In genomic region chr22:27436591-27436990, GRCh38 we compare ENCODE assay signal across 30 cellular contexts.
A peak's percentile ranks its signal among the peaks of the same experiment; 100 is the strongest.
DNase-seq lines count a peak whose midpoint lies in the region; ATAC-seq, FAIRE-seq and TF ChIP-seq lines count a peak whose summit lies in the region.
"Had no signal": no experiment of that assay in that cellular context is flagged by ENCODE, and none has a peak within 500 bp of the region (broad histone marks: within the 10 kb centered on the region; RNA-seq: fewer than 3 reads in every experiment).

No MANE protein-coding gene starts in this region.

- TF ChIP-seq EP300 in HepG2 (IDR thresholded peaks at IDR 0.05; ENCODE audit: low read depth in 2 of 2, low read length in 2 of 2), result no peak
- TF ChIP-seq EP300 in HepG2 (CRISPR knock-in tag; IDR thresholded peaks at IDR 0.05; ENCODE audit: borderline replicate concordance), result no peak
- no peak for TF ChIP-seq EP300 in gastroesophageal sphincter (IDR thresholded peaks at IDR 0.05)

- TF ChIP-seq RAD21 in HepG2 (CRISPR knock-in tag; IDR thresholded peaks at IDR 0.05), result no peak

- H3K4me2 ChIP-seq in HepG2 (ENCODE audit: low read depth, low read length), result no peak overlapping the region
- H3K4me2 ChIP-seq: A549 had no signal

- 51% methylated on average over 5 of the region's 7 CpGs for WGBS in HepG2 (ENCODE audit: low lambda C conversion rate)
- 71% methylated on average over 5 of the region's 7 CpGs for WGBS in right lobe of liver (ENCODE audit: insufficient coverage, low coverage, low lambda C conversion rate, missing lambda C conversion rate)
- 84% methylated on average over 6 of the region's 7 CpGs for WGBS in gastroesophageal sphincter (ENCODE audit: low coverage in 1 of 2), 2 donors
- WGBS in body of pancreas, 2 donors, result 96% methylated on average over 7 of the region's 7 CpGs; no CpG with 5 or more reads in 1 of the 2 donors

- H3K27me3 ChIP-seq in HepG2 (ENCODE audit: control insufficient read depth in 1 of 2, insufficient read depth in 2 of 2, low read length in 2 of 2), result 0 out of 5 replicates have a peak, but pooled peaks cover 0 to 3% of the 10 kb centered on the region in 2 experiments
- H3K27me3 ChIP-seq in right lobe of liver, result no peaks in the 10 kb centered on the region
- H3K27me3 ChIP-seq in gastroesophageal sphincter, result no peaks in the 10 kb centered on the region
- no peaks in the 10 kb centered on the region for H3K27me3 ChIP-seq in body of pancreas
- H3K27me3 ChIP-seq: Peyer's patch had no signal

- no peak for TF ChIP-seq POLR2A in HepG2 (IDR thresholded peaks at IDR 0.05; ENCODE audit: insufficient read depth in 1 of 2, low read depth in 2 of 2, low read length in 2 of 2)
- TF ChIP-seq POLR2A in right lobe of liver (IDR thresholded peaks at IDR 0.05), result no peak
- TF ChIP-seq POLR2A in gastroesophageal sphincter (IDR thresholded peaks at IDR 0.05), result no peak
- TF ChIP-seq POLR2A in body of pancreas (IDR thresholded peaks at IDR 0.05), result no peak

- H3K9me3 ChIP-seq in HepG2 (ENCODE audit: low read length) (peaks cover 9% of the 10 kb centered on the region), right lobe of liver (no peaks in the 10 kb centered on the region), gastroesophageal sphincter (peaks cover 0 to 9% (median 0%) of the 10 kb centered on the region in 3 donors), body of pancreas (no peaks in the 10 kb centered on the region)
- H3K9me3 ChIP-seq: neutrophil, Peyer's patch, upper lobe of right lung had no signal

- H3K27ac Mint-ChIP-seq in osteocyte (ENCODE audit: unreplicated experiment), result peak overlapping the region; percentile 14
- no peak overlapping the region for H3K27ac Mint-ChIP-seq in effector memory CD8-positive, alpha-beta T cell
- H3K27ac Mint-ChIP-seq: activated naive CD8-positive, alpha-beta T cell; CD4-positive, alpha-beta T cell; stimulated activated naive B cell treated with anti-CD40 and anti-IgM and Interleukin-4, amounts not matched to agents 10 μg/mL and 1 μg/mL and 100 μg/mL, for 72 hours had no signal

- FAIRE-seq in HepG2 (lab: Jason Lieb, UNC), result no peak
- FAIRE-seq: A549, endometrium, frontal cortex had no signal

- H3K9me3 Mint-ChIP-seq in osteocyte (ENCODE audit: unreplicated experiment), result peaks cover 9% of the 10 kb centered on the region
- H3K9me3 Mint-ChIP-seq in effector memory CD8-positive, alpha-beta T cell, result peaks cover 0 to 5% of the 10 kb centered on the region in 2 donors
- H3K9me3 Mint-ChIP-seq: CD4-positive, alpha-beta T cell had no signal

- intact Hi-C loops in HepG2 (cut with micrococcal nuclease; ENCODE audit: unreplicated experiment), result no loop called here
- intact Hi-C loops in right lobe of liver (cut with DNase I), result no loop called here
- intact Hi-C loops in body of pancreas (cut with DNase I), result no loop called here

- CTCF ChIA-PET in HepG2 (lab: Yijun Ruan, JAX; ENCODE audit: low intra/inter-chr PET ratio, low total read pairs), result no interaction called here

- peaks cover 7% of the 10 kb centered on the region for H3K36me3 Mint-ChIP-seq in osteocyte (ENCODE audit: unreplicated experiment)
- no peaks in the 10 kb centered on the region for H3K36me3 Mint-ChIP-seq in effector memory CD8-positive, alpha-beta T cell (ENCODE audit: insufficient read depth)
- H3K36me3 Mint-ChIP-seq: activated naive CD8-positive, alpha-beta T cell; stimulated activated naive B cell treated with anti-CD40 and anti-IgM and Interleukin-4, amounts not matched to agents 10 μg/mL and 1 μg/mL and 100 μg/mL, for 72 hours had no signal

- no peak overlapping the region for H2AFZ ChIP-seq in HepG2 (ENCODE audit: low read length)

- H3K9ac ChIP-seq in HepG2 (ENCODE audit: insufficient read depth, low read depth, low read length), result no peak overlapping the region

- no TSS peak for BruUV-seq in HepG2 (replicated peaks; lab: Mats Ljungman, UMichigan)

- no peak overlapping the region for H3K4me3 Mint-ChIP-seq in osteocyte (ENCODE audit: unreplicated experiment)
- H3K4me3 Mint-ChIP-seq in effector memory CD8-positive, alpha-beta T cell, result no peak overlapping the region
- H3K4me3 Mint-ChIP-seq: activated naive CD8-positive, alpha-beta T cell; CD4-positive, alpha-beta T cell; H9; stimulated activated naive B cell treated with anti-CD40 and anti-IgM and Interleukin-4, amounts not matched to agents 10 μg/mL and 1 μg/mL and 100 μg/mL, for 72 hours had no signal

- H3K4me1 Mint-ChIP-seq in osteocyte (ENCODE audit: unreplicated experiment), result peaks cover 45% of the 10 kb centered on the region
- no peaks in the 10 kb centered on the region for H3K4me1 Mint-ChIP-seq in effector memory CD8-positive, alpha-beta T cell (ENCODE audit: low read depth in 2 of 2)
- H3K4me1 Mint-ChIP-seq: stimulated activated naive B cell treated with anti-CD40 and anti-IgM and Interleukin-4, amounts not matched to agents 10 μg/mL and 1 μg/mL and 100 μg/mL, for 72 hours had no signal

- TF ChIP-seq CTCF in HepG2 (CRISPR knock-in tag; IDR thresholded peaks at IDR 0.05) (no peak), right lobe of liver (IDR thresholded peaks at IDR 0.05) (no peak), gastroesophageal sphincter (IDR thresholded peaks at IDR 0.05) (no peak), osteocyte (IDR thresholded peaks at IDR 0.05) (no peak), body of pancreas (IDR thresholded peaks at IDR 0.05) (no peak)

- ATAC-seq in HepG2, result no peak
- ATAC-seq in right lobe of liver, result no peak
- ATAC-seq in gastroesophageal sphincter, result no peak
- ATAC-seq in HG02973 (IDR thresholded peaks at IDR 0.05; ENCODE audit: unreplicated experiment), result no peak
- ATAC-seq in effector memory CD8-positive, alpha-beta T cell (replicated peaks), result no peak
- ATAC-seq in body of pancreas, result no peak
- ATAC-seq: A549; stimulated activated naive B cell treated with anti-CD40 and anti-IgM and Interleukin-4, amounts not matched to agents 10 μg/mL and 1 μg/mL and 100 μg/mL, for 72 hours had no signal

- in situ Hi-C loops in HepG2 (cut with HindIII; ENCODE audit: extremely low pct_ligation_motif_present, low pct_unique_long_range_greater_than_20kb), result no loop called here

- DNase-seq in HepG2 (ENCODE audit: low spot score), result no peak
- no peak for DNase-seq in right lobe of liver
- no peak for DNase-seq in osteocyte (ENCODE audit: extremely low spot score, unreplicated experiment)
- no peak for DNase-seq in effector memory CD8-positive, alpha-beta T cell
- DNase-seq in body of pancreas, result no peak
- DNase-seq in NCI-H1417 treated with DMSO at 0.1 percent for 48 hours (lab: John Stamatoyannopoulos, UW), result no peak
- DNase-seq: activated CD4-positive, alpha-beta T cell treated with anti-CD3 and anti-CD28 coated beads for 4 hours; AML-193; CD4-positive, alpha-beta T cell; DMS79 treated with DMSO at 0.1 percent for 48 hours; GDM1; H9; hippocampal formation; Kasumi-1; MV-4-11; NCI-H748 treated with DMSO at 0.1 percent for 48 hours; Peyer's patch; SHP77 treated with DMSO at 0.1 percent for 48 hours; stimulated activated CD4-positive, alpha-beta T cell treated with anti-CD3 and anti-CD28 coated beads, Interleukin-15, amount 100 ng/mL, for 24 hours; stimulated activated naive B cell treated with anti-CD40 and anti-IgM and Interleukin-4, amounts not matched to agents 10 μg/mL and 1 μg/mL and 100 μg/mL, for 72 hours; T-helper 9 cell; upper lobe of right lung had no signal

- no peaks in the 10 kb centered on the region for H4K20me1 ChIP-seq in HepG2 (ENCODE audit: insufficient read depth, low read length)

- H3K4me3 ChIP-seq in HepG2 (replicated peaks in 1 of 3; ENCODE audit: insufficient read depth in 1 of 3, low read depth in 2 of 3, low read length in 3 of 3) (no peak overlapping the region), right lobe of liver (no peak overlapping the region), gastroesophageal sphincter (no peak overlapping the region), body of pancreas (no peak overlapping the region)
- H3K4me3 ChIP-seq: A549, Peyer's patch, upper lobe of right lung had no signal

- H3K36me3 ChIP-seq in HepG2 (replicated peaks in 1 of 2; ENCODE audit: control insufficient read depth in 1 of 2, insufficient read depth in 2 of 2, low read length in 2 of 2) (no peaks in the 10 kb centered on the region), right lobe of liver (no peaks in the 10 kb centered on the region), gastroesophageal sphincter (no peaks in the 10 kb centered on the region), body of pancreas (replicated peaks in 1 of 2; ENCODE audit: insufficient read depth in 1 of 2, low read depth in 2 of 2) (no peaks in the 10 kb centered on the region)
- H3K36me3 ChIP-seq: neutrophil, Peyer's patch, upper lobe of right lung had no signal

- H3K27me3 Mint-ChIP-seq in osteocyte (ENCODE audit: unreplicated experiment), result no peaks in the 10 kb centered on the region
- peaks cover 8 to 14% of the 10 kb centered on the region in 2 donors for H3K27me3 Mint-ChIP-seq in effector memory CD8-positive, alpha-beta T cell

- POLR2A ChIA-PET in HepG2 (lab: Yijun Ruan, JAX), result no interaction called here

- no peaks in the 10 kb centered on the region for H3K79me2 ChIP-seq in HepG2 (ENCODE audit: insufficient read depth, low read length)

- H3K4me1 ChIP-seq in HepG2 (ENCODE audit: insufficient read depth, low read length) (peaks cover 13% of the 10 kb centered on the region), right lobe of liver (peaks cover 0 to 4% (median 0%) of the 10 kb centered on the region in 4 donors), gastroesophageal sphincter (peaks cover 0 to 27% (median 12%) of the 10 kb centered on the region in 3 donors), body of pancreas (peaks cover 25% of the 10 kb centered on the region)
- H3K4me1 ChIP-seq: A549 had no signal

- H3K27ac ChIP-seq in HepG2 (ENCODE audit: extremely low read length, insufficient read depth, low read length) (no peak overlapping the region), right lobe of liver (no peak overlapping the region), gastroesophageal sphincter (peak overlapping the region in 3 of 4 donors; percentile 53 to 66 (median 63)), body of pancreas (no peak overlapping the region)
- H3K27ac ChIP-seq: A549, neutrophil, Peyer's patch, upper lobe of right lung, VCaP had no signal

TF ChIP-seq in HepG2, 621 proteins besides CTCF, POLR2A, EP300 and RAD21:
- TF ChIP-seq ZNF629 (CRISPR knock-in tag; conservative IDR thresholded peaks at IDR 0.05), result peak; percentile 72
- TF ChIP-seq ZSCAN25 (CRISPR knock-in tag; IDR thresholded peaks at IDR 0.05), result no peak
- no peak for TF ChIP-seq MXD1 (CRISPR knock-in tag; IDR thresholded peaks at IDR 0.05)

Comparison
In these comparisons a context has a peak if more than half of its experiments do, and no peak if none do; other contexts are left out.
1. H3K27ac ChIP-seq: peak in gastroesophageal sphincter (3 of 4); none in HepG2 (single experiment), right lobe of liver (0 of 3) and body of pancreas (0 of 4).